ENCODE assay signal across 10 cellular contexts in genomic region chr12:47188576-47189441, GRCh38.
DNase-seq lines count a peak whose midpoint lies in the region; ATAC-seq, FAIRE-seq and TF ChIP-seq lines count a peak whose summit lies in the region.
"Had no signal": no experiment of that assay in that cellular context is flagged by ENCODE, and none has a peak within 500 bp of the region (broad histone marks: within the 10 kb centered on the region; RNA-seq: fewer than 3 reads in every experiment).

No MANE protein-coding gene starts in this region.

- ATAC-seq in right lobe of liver, result peak; percentile 40 to 88 (median 82)
- ATAC-seq in activated CD8-positive, alpha-beta memory T cell treated with anti-CD3 and anti-CD28 coated beads, Interleukin-2, amount 10 ng/mL, durations not matched to agents 7 days and 5 days, result no peak

- no peaks in the 10 kb centered on the region for H3K36me3 ChIP-seq in right lobe of liver
- no peaks in the 10 kb centered on the region for H3K36me3 ChIP-seq in WERI-Rb-1
- H3K36me3 ChIP-seq: esophagus muscularis mucosa had no signal

- H3K27me3 Mint-ChIP-seq in activated naive CD8-positive, alpha-beta T cell, result no peaks in the 10 kb centered on the region
- H3K27me3 Mint-ChIP-seq in activated CD8-positive, alpha-beta memory T cell treated with anti-CD3 and anti-CD28 coated beads, Interleukin-2, amount 10 ng/mL, durations not matched to agents 7 days and 5 days, result no peaks in the 10 kb centered on the region

- TF ChIP-seq CTCF in right lobe of liver (IDR thresholded peaks at IDR 0.05) (no peak), WERI-Rb-1 (IDR thresholded peaks at IDR 0.05; ENCODE audit: low read depth, low read length) (no peak)

- no peak for FAIRE-seq in urothelium cell line (lab: Jason Lieb, UNC)

- DNase-seq in AG08396 (ENCODE audit: low spot score) (peak; percentile 27), EL (peak; percentile 62), right lobe of liver (peak in 1 of 3 donors; percentile 55), DMS153 treated with DMSO at 0.1 percent for 48 hours (lab: John Stamatoyannopoulos, UW; ENCODE audit: unreplicated experiment) (no peak), WERI-Rb-1 (no peak), urothelium cell line (ENCODE audit: low spot score) (no peak)
- no peak for DNase-seq in activated CD8-positive, alpha-beta memory T cell treated with anti-CD3 and anti-CD28 coated beads, Interleukin-2, amount 10 ng/mL, durations not matched to agents 7 days and 5 days
- DNase-seq: nephron progenitor cell had no signal

- H3K4me1 Mint-ChIP-seq in activated naive CD8-positive, alpha-beta T cell (ENCODE audit: low read depth), result peaks cover 83% of the 10 kb centered on the region
- peaks cover 47% of the 10 kb centered on the region for H3K4me1 Mint-ChIP-seq in activated CD8-positive, alpha-beta memory T cell treated with anti-CD3 and anti-CD28 coated beads, Interleukin-2, amount 10 ng/mL, durations not matched to agents 7 days and 5 days

- WGBS in right lobe of liver (ENCODE audit: insufficient coverage, low coverage, low lambda C conversion rate, missing lambda C conversion rate), result 38% methylated on average over 6 of the region's 6 CpGs

- peaks cover 0 to 19% (median 2%) of the 10 kb centered on the region in 4 donors for H3K4me1 ChIP-seq in right lobe of liver

- no peak for TF ChIP-seq POLR2A in right lobe of liver (IDR thresholded peaks at IDR 0.05)

- peaks cover 5% of the 10 kb centered on the region for H3K9me3 Mint-ChIP-seq in activated naive CD8-positive, alpha-beta T cell (ENCODE audit: low read depth)
- H3K9me3 Mint-ChIP-seq in activated CD8-positive, alpha-beta memory T cell treated with anti-CD3 and anti-CD28 coated beads, Interleukin-2, amount 10 ng/mL, durations not matched to agents 7 days and 5 days (ENCODE audit: low read depth), result no peaks in the 10 kb centered on the region
- H3K9me3 Mint-ChIP-seq: nephron progenitor cell had no signal

- H3K4me3 Mint-ChIP-seq in activated naive CD8-positive, alpha-beta T cell, result peak overlapping the region; percentile 5
- H3K4me3 Mint-ChIP-seq in activated CD8-positive, alpha-beta memory T cell treated with anti-CD3 and anti-CD28 coated beads, Interleukin-2, amount 10 ng/mL, durations not matched to agents 7 days and 5 days, result no peak overlapping the region
- H3K4me3 Mint-ChIP-seq: nephron progenitor cell had no signal

- peak overlapping the region; percentile 70 for H3K27ac Mint-ChIP-seq in activated naive CD8-positive, alpha-beta T cell
- no peak overlapping the region for H3K27ac Mint-ChIP-seq in activated CD8-positive, alpha-beta memory T cell treated with anti-CD3 and anti-CD28 coated beads, Interleukin-2, amount 10 ng/mL, durations not matched to agents 7 days and 5 days
- H3K27ac Mint-ChIP-seq: nephron progenitor cell had no signal

- H3K4me3 ChIP-seq in right lobe of liver (no peak overlapping the region), WERI-Rb-1 (ENCODE audit: low read depth, low read length) (no peak overlapping the region)
- H3K4me3 ChIP-seq: esophagus muscularis mucosa had no signal

- intact Hi-C loops in right lobe of liver (cut with DNase I), result no loop called here

- H3K9me3 ChIP-seq in right lobe of liver, result no peaks in the 10 kb centered on the region
- H3K9me3 ChIP-seq in WERI-Rb-1 (ENCODE audit: severe bottlenecking), result no peaks in the 10 kb centered on the region
- H3K9me3 ChIP-seq: esophagus muscularis mucosa had no signal

- H3K27me3 ChIP-seq in right lobe of liver (no peaks in the 10 kb centered on the region), WERI-Rb-1 (ENCODE audit: insufficient read depth, low read depth, severe bottlenecking) (peaks cover 25% of the 10 kb centered on the region)
- H3K27me3 ChIP-seq: esophagus muscularis mucosa had no signal

- H3K27ac ChIP-seq in right lobe of liver (no peak overlapping the region), WERI-Rb-1 (no peak overlapping the region)
- H3K27ac ChIP-seq: esophagus muscularis mucosa had no signal

- peaks cover 41% of the 10 kb centered on the region for H3K36me3 Mint-ChIP-seq in activated naive CD8-positive, alpha-beta T cell
- H3K36me3 Mint-ChIP-seq in activated CD8-positive, alpha-beta memory T cell treated with anti-CD3 and anti-CD28 coated beads, Interleukin-2, amount 10 ng/mL, durations not matched to agents 7 days and 5 days, result peaks cover 15% of the 10 kb centered on the region

- CTCF ChIA-PET in activated CD8-positive, alpha-beta memory T cell treated with anti-CD3 and anti-CD28 coated beads, Interleukin-2, amount 10 ng/mL, durations not matched to agents 7 days and 5 days (lab: Charles Lee), result interaction anchor here (0.6 kb wide), 1 partner anchor 14 kb away, joined by 6 read pairs; no protein-coding TSS in a partner anchor

Comparison
In these comparisons a context has a peak if more than half of its experiments do, and no peak if none do; other contexts are left out.
1. DNase-seq: peak in AG08396 (single experiment) and EL (single experiment); none in activated CD8-positive, alpha-beta memory T cell treated with anti-CD3 and anti-CD28 coated beads, Interleukin-2, amount 10 ng/mL, durations not matched to agents 7 days and 5 days (single experiment), DMS153 treated with DMSO at 0.1 percent for 48 hours (single experiment), WERI-Rb-1 (single experiment) and urothelium cell line (single experiment).